8 cellular contexts compared by ENCODE assay signal in genomic region chrX:134172588-134173259, GRCh38.
DNase-seq lines count a peak whose midpoint lies in the region; ATAC-seq and TF ChIP-seq lines count a peak whose summit lies in the region.

No MANE protein-coding gene starts in this region.

- WGBS in esophagus, 2 donors, result 0 to 23% methylated on average over 51 of the region's 51 CpGs

- peaks cover 29% of the 10 kb centered on the region for H3K4me1 Mint-ChIP-seq in activated CD8-positive, alpha-beta T cell treated with anti-CD3 and anti-CD28 coated beads, Interleukin-2, amount 10 ng/mL, durations not matched to agents 7 days and 5 days (ENCODE audit: low read depth)
- H3K4me1 Mint-ChIP-seq in natural killer cell (peaks cover 12 to 19% of the 10 kb centered on the region in 2 donors), type B pancreatic cell (ENCODE audit: unreplicated experiment) (peaks cover 36% of the 10 kb centered on the region)

- peak; percentile 35 for ATAC-seq in HG03342 (IDR thresholded peaks at IDR 0.05; ENCODE audit: unreplicated experiment)
- ATAC-seq in activated CD8-positive, alpha-beta T cell treated with anti-CD3 and anti-CD28 coated beads, Interleukin-2, amount 10 ng/mL, durations not matched to agents 7 days and 5 days, result peak; percentile 60
- ATAC-seq in natural killer cell, result peak; percentile 57 to 73 (median 64)

- TF ChIP-seq CTCF in GM12865 (IDR thresholded peaks at IDR 0.05; ENCODE audit: insufficient read depth, low read depth, low read length, missing control alignments) (no peak), natural killer cell (IDR thresholded peaks at IDR 0.05) (no peak), type B pancreatic cell (conservative IDR thresholded peaks at IDR 0.05) (no peak)

- H3K4me1 ChIP-seq in esophagus (ENCODE audit: control insufficient read depth in 2 of 2, insufficient read depth in 2 of 2, low read length in 1 of 2), result no peaks in the 10 kb centered on the region

- CTCF ChIA-PET in activated CD8-positive, alpha-beta T cell treated with anti-CD3 and anti-CD28 coated beads, Interleukin-2, amount 10 ng/mL, durations not matched to agents 7 days and 5 days (lab: Charles Lee), result interaction anchor here (1.5 to 2.0 kb wide), 2 partner anchors 14 kb away, joined by 5 to 12 read pairs; no protein-coding TSS in a partner anchor

- peaks cover 6% of the 10 kb centered on the region for H3K27me3 Mint-ChIP-seq in activated CD8-positive, alpha-beta T cell treated with anti-CD3 and anti-CD28 coated beads, Interleukin-2, amount 10 ng/mL, durations not matched to agents 7 days and 5 days (ENCODE audit: low read depth)
- peaks cover 3 to 18% of the 10 kb centered on the region in 2 donors for H3K27me3 Mint-ChIP-seq in natural killer cell (ENCODE audit: low read depth in 2 of 2)
- peaks cover 30% of the 10 kb centered on the region for H3K27me3 Mint-ChIP-seq in type B pancreatic cell

- POLR2A ChIA-PET in activated CD8-positive, alpha-beta T cell treated with anti-CD3 and anti-CD28 coated beads, Interleukin-2, amount 10 ng/mL, durations not matched to agents 7 days and 5 days (lab: Charles Lee), result interaction anchor here (7.4 kb wide), 1 partner anchor 14 kb away, joined by 104 read pairs; no protein-coding TSS in a partner anchor

- intact Hi-C loops in natural killer cell (cut with micrococcal nuclease), result no loop called here

- no peak overlapping the region for H3K27ac ChIP-seq in esophagus (ENCODE audit: low read depth in 2 of 2, low read length in 1 of 2)

- H3K4me3 ChIP-seq in GM12865 (ENCODE audit: low read depth, low read length) (peak overlapping the region; percentile 52), esophagus (ENCODE audit: low read depth in 1 of 2, low read length in 2 of 2) (peak overlapping the region; percentile 47 to 56)

- peaks cover 0 to 3% of the 10 kb centered on the region in 2 donors for H3K9me3 ChIP-seq in esophagus (ENCODE audit: control insufficient read depth in 2 of 2, insufficient read depth in 1 of 2, low read depth in 1 of 2, low read length in 1 of 2)

- H3K4me3 Mint-ChIP-seq in activated CD8-positive, alpha-beta T cell treated with anti-CD3 and anti-CD28 coated beads, Interleukin-2, amount 10 ng/mL, durations not matched to agents 7 days and 5 days, result peak overlapping the region; percentile 92
- H3K4me3 Mint-ChIP-seq in natural killer cell, result peak overlapping the region; percentile 97
- H3K4me3 Mint-ChIP-seq in type B pancreatic cell, result peak overlapping the region; percentile 93

- no peaks in the 10 kb centered on the region for H3K9me3 Mint-ChIP-seq in activated CD8-positive, alpha-beta T cell treated with anti-CD3 and anti-CD28 coated beads, Interleukin-2, amount 10 ng/mL, durations not matched to agents 7 days and 5 days (ENCODE audit: insufficient read depth)
- H3K9me3 Mint-ChIP-seq in natural killer cell (no peaks in the 10 kb centered on the region), type B pancreatic cell (peaks cover 5% of the 10 kb centered on the region)

- H3K27me3 ChIP-seq in esophagus (ENCODE audit: control insufficient read depth in 1 of 2, insufficient read depth in 2 of 2, low read length in 2 of 2), result peaks cover 0 to 4% of the 10 kb centered on the region in 2 donors

- no peak for DNase-seq in GM12865 (ENCODE audit: low read depth)
- DNase-seq in activated CD8-positive, alpha-beta T cell treated with anti-CD3 and anti-CD28 coated beads, Interleukin-2, amount 10 ng/mL, durations not matched to agents 7 days and 5 days, result peak; percentile 63
- DNase-seq in natural killer cell, result no peak
- DNase-seq in type B pancreatic cell (ENCODE audit: extremely low spot score, unreplicated experiment), result no peak
- no peak for DNase-seq in epidermal melanocyte (ENCODE audit: insufficient read length, low spot score)
- DNase-seq in NCI-H146 (lab: John Stamatoyannopoulos, UW), result no peak

- H3K36me3 ChIP-seq in esophagus (ENCODE audit: control insufficient read depth in 2 of 2, insufficient read depth in 2 of 2, low read length in 1 of 2), result no peaks in the 10 kb centered on the region

- H3K36me3 Mint-ChIP-seq in activated CD8-positive, alpha-beta T cell treated with anti-CD3 and anti-CD28 coated beads, Interleukin-2, amount 10 ng/mL, durations not matched to agents 7 days and 5 days (ENCODE audit: low read depth), result peaks cover 36% of the 10 kb centered on the region
- H3K36me3 Mint-ChIP-seq in natural killer cell (no peaks in the 10 kb centered on the region), type B pancreatic cell (peaks cover 10% of the 10 kb centered on the region)

- peak overlapping the region; percentile 93 for H3K27ac Mint-ChIP-seq in activated CD8-positive, alpha-beta T cell treated with anti-CD3 and anti-CD28 coated beads, Interleukin-2, amount 10 ng/mL, durations not matched to agents 7 days and 5 days
- peak overlapping the region; percentile 51 to 83 for H3K27ac Mint-ChIP-seq in natural killer cell
- peak overlapping the region; percentile 82 for H3K27ac Mint-ChIP-seq in type B pancreatic cell
